ENCODE assay signal across 8 cellular contexts in genomic region chr4:56467284-56468096, GRCh38. TPM values are rescaled to one million over a fixed set of nuclear protein-coding genes. Genes with fewer than 3 reads are reported as not detected.
A peak's percentile ranks its signal among the peaks of the same experiment; 100 is the strongest.
DNase-seq lines count a peak whose midpoint lies in the region; ATAC-seq and TF ChIP-seq lines count a peak whose summit lies in the region.

TSS of gene SRP72 (plus strand) at chr4:56467617. CDS start at chr4:56467636, 19 bp downstream.

- TF ChIP-seq CTCF in DND-41 (IDR thresholded peaks at IDR 0.05; ENCODE audit: borderline replicate concordance, extremely low read depth, low read length, poor library complexity, severe bottlenecking) (no peak), fibroblast of lung (conservative IDR thresholded peaks at IDR 0.05 in 1 of 2, IDR thresholded peaks at IDR 0.05 in 1 of 2; ENCODE audit: low read depth in 1 of 2, low read length in 2 of 2) (no peak)

- DNase-seq in DND-41 (peak; percentile 89), Karpas-422 (peak; percentile 95), RPMI8226 (peak; percentile 86), fibroblast of lung (ENCODE audit: low read depth in 2 of 2) (peak; percentile 82 to 91)
- DNase-seq in naive thymus-derived CD8-positive, alpha-beta T cell: peak; percentile 84 to 96 (median 90)
- peak; percentile 82 to 89 (median 86) for DNase-seq in stimulated activated naive CD4-positive, alpha-beta T cell (lab: John Stamatoyannopoulos, UW)

- H3K27me3 Mint-ChIP-seq in activated T-helper 17 cell treated with anti-CD3 and anti-CD28 coated beads, Interleukin-2, amount 50 U/mL, for 72 hours: no peaks in the 10 kb centered on the region
- no peaks in the 10 kb centered on the region for H3K27me3 Mint-ChIP-seq in naive thymus-derived CD8-positive, alpha-beta T cell

- H3K4me1 ChIP-seq in DND-41 (ENCODE audit: insufficient read depth, low read length) (peaks cover 51% of the 10 kb centered on the region), Karpas-422 (ENCODE audit: low read length) (peaks cover 36% of the 10 kb centered on the region), fibroblast of lung (ENCODE audit: control insufficient read depth, extremely low read depth, insufficient read depth, low read length) (peaks cover 2% of the 10 kb centered on the region)

- H2AFZ ChIP-seq in DND-41 (ENCODE audit: low read depth, low read length): peak within 1 kb of the TSS; percentile 95
- peak within 1 kb of the TSS; percentile 94 for H2AFZ ChIP-seq in Karpas-422 (ENCODE audit: low read length)
- peak within 1 kb of the TSS; percentile 68 for H2AFZ ChIP-seq in fibroblast of lung (ENCODE audit: low read length)

- H3K4me3 ChIP-seq in DND-41 (ENCODE audit: low read depth in 1 of 2, low read length in 2 of 2) (peak within 1 kb of the TSS; percentile 81 to 87), Karpas-422 (ENCODE audit: low read length) (peak within 1 kb of the TSS; percentile 77), fibroblast of lung (replicated peaks in 1 of 4; ENCODE audit: control extremely low read depth in 1 of 4, insufficient read depth in 1 of 4, low read depth in 3 of 4, low read length in 4 of 4) (peak within 1 kb of the TSS; percentile 81 to 98 (median 90))

- H3K79me2 ChIP-seq in DND-41 (ENCODE audit: insufficient read depth, low read length): peaks cover 73% of the 10 kb centered on the region
- peaks cover 68% of the 10 kb centered on the region for H3K79me2 ChIP-seq in Karpas-422 (ENCODE audit: low read length)
- peaks cover 53% of the 10 kb centered on the region for H3K79me2 ChIP-seq in fibroblast of lung (ENCODE audit: control insufficient read depth, insufficient read depth, low read length)

- ATAC-seq in DND-41 (ENCODE audit: insufficient read depth, low read depth) (peak; percentile 92), GM21825 (IDR thresholded peaks at IDR 0.05; ENCODE audit: unreplicated experiment) (peak; percentile 90)
- peak; percentile 97 for ATAC-seq in activated T-helper 17 cell treated with anti-CD3 and anti-CD28 coated beads, Interleukin-2, amount 50 U/mL, for 72 hours (replicated peaks)
- peak; percentile 96 to 97 for ATAC-seq in naive thymus-derived CD8-positive, alpha-beta T cell

- H3K27ac ChIP-seq in DND-41 (ENCODE audit: low read length) (peak within 1 kb of the TSS; percentile 91), Karpas-422 (ENCODE audit: low read length) (peak within 1 kb of the TSS; percentile 63), fibroblast of lung (ENCODE audit: insufficient read depth, low read length) (peak within 1 kb of the TSS; percentile 93)

- H3K9ac ChIP-seq in DND-41 (ENCODE audit: low read depth, low read length) (peak within 1 kb of the TSS; percentile 79), Karpas-422 (ENCODE audit: low read length) (peak within 1 kb of the TSS; percentile 88), fibroblast of lung (ENCODE audit: insufficient read depth, low read length) (peak within 1 kb of the TSS; percentile 86)

- peaks cover 38% of the 10 kb centered on the region for H3K36me3 ChIP-seq in DND-41 (ENCODE audit: insufficient read depth, low read length)
- peaks cover 29% of the 10 kb centered on the region; the same call in 1 of the 2 replicates for H3K36me3 ChIP-seq in Karpas-422 (ENCODE audit: insufficient read depth, low read length)
- peaks cover 5% of the 10 kb centered on the region for H3K36me3 ChIP-seq in fibroblast of lung (ENCODE audit: control insufficient read depth, insufficient read depth, low read length)

- no peaks in the 10 kb centered on the region for H3K9me3 Mint-ChIP-seq in activated T-helper 17 cell treated with anti-CD3 and anti-CD28 coated beads, Interleukin-2, amount 50 U/mL, for 72 hours
- no peaks in the 10 kb centered on the region for H3K9me3 Mint-ChIP-seq in naive thymus-derived CD8-positive, alpha-beta T cell

- POLR2A ChIA-PET in naive thymus-derived CD8-positive, alpha-beta T cell (lab: Charles Lee): interaction anchor here (1.7 to 5.4 kb wide), 3 partner anchors 10 to 80 kb away, joined by 5 to 85 read pairs (median 6); partner anchors contain the start of genes AASDH, PAICS and PPAT

- no peaks in the 10 kb centered on the region for H3K9me3 ChIP-seq in DND-41 (ENCODE audit: insufficient read depth, low read length, severe bottlenecking)
- no peaks in the 10 kb centered on the region for H3K9me3 ChIP-seq in Karpas-422 (ENCODE audit: low read length)
- no peaks in the 10 kb centered on the region for H3K9me3 ChIP-seq in fibroblast of lung (ENCODE audit: control insufficient read depth, insufficient read depth, low read depth, low read length)

- H3K36me3 Mint-ChIP-seq in activated T-helper 17 cell treated with anti-CD3 and anti-CD28 coated beads, Interleukin-2, amount 50 U/mL, for 72 hours (ENCODE audit: low read depth): peaks cover 74% of the 10 kb centered on the region
- peaks cover 5 to 34% (median 6%) of the 10 kb centered on the region in 3 donors for H3K36me3 Mint-ChIP-seq in naive thymus-derived CD8-positive, alpha-beta T cell

- H3K4me2 ChIP-seq in DND-41 (ENCODE audit: insufficient read depth, low read length) (peak within 1 kb of the TSS; percentile 79), Karpas-422 (ENCODE audit: low read depth, low read length, poor library complexity, severe bottlenecking) (peak within 1 kb of the TSS; percentile 85), fibroblast of lung (ENCODE audit: extremely low read depth, insufficient read depth, low read length) (peak within 1 kb of the TSS; percentile 89)

- peaks cover 14% of the 10 kb centered on the region for H3K4me1 Mint-ChIP-seq in activated T-helper 17 cell treated with anti-CD3 and anti-CD28 coated beads, Interleukin-2, amount 50 U/mL, for 72 hours
- H3K4me1 Mint-ChIP-seq in naive thymus-derived CD8-positive, alpha-beta T cell: peaks cover 22 to 73% (median 66%) of the 10 kb centered on the region in 4 donors

- peak within 1 kb of the TSS; percentile 98 for H3K27ac Mint-ChIP-seq in activated T-helper 17 cell treated with anti-CD3 and anti-CD28 coated beads, Interleukin-2, amount 50 U/mL, for 72 hours
- H3K27ac Mint-ChIP-seq in naive thymus-derived CD8-positive, alpha-beta T cell: peak within 1 kb of the TSS; percentile 94 to 100 (median 98)

- H3K4me3 Mint-ChIP-seq in activated T-helper 17 cell treated with anti-CD3 and anti-CD28 coated beads, Interleukin-2, amount 50 U/mL, for 72 hours: peak within 1 kb of the TSS; percentile 98
- peak within 1 kb of the TSS; percentile 92 to 100 (median 99) for H3K4me3 Mint-ChIP-seq in naive thymus-derived CD8-positive, alpha-beta T cell

- H3K27me3 ChIP-seq in DND-41 (ENCODE audit: insufficient read depth, low read length, poor library complexity) (no peaks in the 10 kb centered on the region), Karpas-422 (ENCODE audit: low read length) (no peaks in the 10 kb centered on the region), fibroblast of lung (ENCODE audit: control insufficient read depth, insufficient read depth, low read length) (no peaks in the 10 kb centered on the region)

- H3K9me2 ChIP-seq in Karpas-422 (replicated peaks; ENCODE audit: insufficient read depth, low read length): no peaks in the 10 kb centered on the region

- H4K20me1 ChIP-seq in DND-41 (ENCODE audit: insufficient read depth, low read length) (peaks cover 15% of the 10 kb centered on the region; the same call in 1 of the 2 replicates), Karpas-422 (ENCODE audit: insufficient read depth, low read depth, low read length) (peaks cover 18% of the 10 kb centered on the region; the same call in 1 of the 2 replicates), fibroblast of lung (ENCODE audit: control insufficient read depth, extremely low read depth, insufficient read depth, low read length) (no peaks in the 10 kb centered on the region)

RNA-seq across cellular contexts. Expression of gene SRP72, which starts in this region (rescaled TPM):
- 78.1 and 82.4 TPM in 2 replicates for total RNA-seq in Karpas-422 (2014; rRNA removed; shearing (Covaris generic); ENCODE audit: low replicate concordance)
- 100 to 1,000 TPM; 125 to 162 TPM for total RNA-seq in activated T-helper 17 cell treated with anti-CD3 and anti-CD28 coated beads, Interleukin-2, amount 50 U/mL, for 72 hours
- total RNA-seq in fibroblast of lung: 72.3 and 76.0 TPM in 2 replicates
- polyA plus RNA-seq in fibroblast of lung: 181 and 197 TPM in 2 replicates
- polyA plus RNA-seq in fibroblast of lung (2012): 97.3 and 101 TPM in 2 replicates
- 12.8 and 14.5 TPM in 2 replicates for polyA minus RNA-seq in fibroblast of lung (ENCODE audit: low replicate concordance)
- total RNA-seq in naive thymus-derived CD8-positive, alpha-beta T cell: 100 to 1,000 TPM; 124 to 126 TPM
- polyA plus RNA-seq in naive thymus-derived CD8-positive, alpha-beta T cell: 100 to 1,000 TPM; 152 to 174 (median 170) TPM

Comparison
In these comparisons a context has a peak if more than half of its experiments do, and no peak if none do; other contexts are left out.
1. Peak in every context shown above with its lines: DNase-seq, ATAC-seq, H3K4me3 ChIP-seq and H3K27ac ChIP-seq.